In genomic region chr2:38775097-38775920, GRCh38 we compare ENCODE assay signal across 2 cellular contexts.
A peak's percentile ranks its signal among the peaks of the same experiment; 100 is the strongest.
TF ChIP-seq lines count a peak whose summit lies in the region.

No MANE protein-coding gene starts in this region.

TF ChIP-seq in HEK293, 187 proteins besides CTCF, POLR2A, EP300 and RAD21:
- TF ChIP-seq ZNF23 (tag by site-specific recombination; IDR thresholded peaks at IDR 0.05; ENCODE audit: borderline replicate concordance), result no peak
- TF ChIP-seq ZNF580 (tag by site-specific recombination; IDR thresholded peaks at IDR 0.05), result no peak
- TF ChIP-seq REST (tag by site-specific recombination; IDR thresholded peaks at IDR 0.05), result no peak
- TF ChIP-seq ZBTB8A (tag by site-specific recombination; IDR thresholded peaks at IDR 0.05), result 0 out of 2 replicates have a peak, but pooled peaks have one; percentile 18
- 0 out of 2 replicates have a peak, but pooled peaks have one; percentile 29 for TF ChIP-seq ZBTB17 (tag by site-specific recombination; IDR thresholded peaks at IDR 0.05)
- no peak for TF ChIP-seq ZBTB1 (tag by site-specific recombination; IDR thresholded peaks at IDR 0.05)
- TF ChIP-seq ZNF785 (tag by site-specific recombination; IDR thresholded peaks at IDR 0.05), result no peak
- TF ChIP-seq ZNF548 (tag by site-specific recombination; IDR thresholded peaks at IDR 0.05), result no peak
- TF ChIP-seq ZNF132 (tag by site-specific recombination; IDR thresholded peaks at IDR 0.05; ENCODE audit: borderline replicate concordance), result no peak
- no peak for TF ChIP-seq ZNF433 (tag by site-specific recombination; IDR thresholded peaks at IDR 0.05; ENCODE audit: low read depth)
- TF ChIP-seq ZNF777 (tag by site-specific recombination; IDR thresholded peaks at IDR 0.05; ENCODE audit: borderline replicate concordance), result no peak
- no peak for TF ChIP-seq ZNF658 (tag by site-specific recombination; IDR thresholded peaks at IDR 0.05)
- no peak for TF ChIP-seq SCRT1 (tag by site-specific recombination; IDR thresholded peaks at IDR 0.05; ENCODE audit: borderline replicate concordance)

TF ChIP-seq in K562, 482 proteins besides CTCF, POLR2A, EP300 and RAD21:
- TF ChIP-seq NFATC3 (IDR thresholded peaks at IDR 0.05) (peak; percentile 96), NFIX (CRISPR knock-in tag; IDR thresholded peaks at IDR 0.05; ENCODE audit: low read depth) (no peak), FOSL1 (tag; conservative IDR thresholded peaks at IDR 0.05) (peak; percentile 64), L3MBTL2 (IDR thresholded peaks at IDR 0.05) (0 out of 2 replicates have a peak, but pooled peaks have one; percentile 15), ZBTB49 (CRISPR knock-in tag; IDR thresholded peaks at IDR 0.05; ENCODE audit: borderline replicate concordance) (no peak), KDM5B (IDR thresholded peaks at IDR 0.05; ENCODE audit: insufficient replicate concordance, low read depth, low read length) (no peak), DPF2 (IDR thresholded peaks at IDR 0.05) (peak; percentile 41; the same call in 1 of the 2 replicates), SMARCE1 (IDR thresholded peaks at IDR 0.05) (0 out of 2 replicates have a peak, but pooled peaks have one; percentile 21), NFIC (IDR thresholded peaks at IDR 0.05) (no peak), DACH1 (IDR thresholded peaks at IDR 0.05; ENCODE audit: partially characterized antibody) (no peak), MXD1 (CRISPR knock-in tag; IDR thresholded peaks at IDR 0.05; ENCODE audit: borderline replicate concordance, poor library complexity, severe bottlenecking) (no peak), PPARD (CRISPR knock-in tag; IDR thresholded peaks at IDR 0.05) (no peak), SNIP1 (IDR thresholded peaks at IDR 0.05; ENCODE audit: low read depth) (peak; percentile 76), TRIM28 (IDR thresholded peaks at IDR 0.05) (no peak), ATF3 (IDR thresholded peaks at IDR 0.05) (peak; percentile 81), ATF3 (CRISPR knock-in tag; conservative IDR thresholded peaks at IDR 0.05) (no peak), ZNF165 (CRISPR knock-in tag; IDR thresholded peaks at IDR 0.05; ENCODE audit: borderline replicate concordance) (no peak), SMARCA4 (IDR thresholded peaks at IDR 0.05) (peak; percentile 35; the same call in 1 of the 2 replicates), TBL1XR1 (IDR thresholded peaks at IDR 0.05; ENCODE audit: low read length in 2 of 2) (no peak), JUND (IDR thresholded peaks at IDR 0.05; ENCODE audit: borderline replicate concordance, low read depth, low read length) (peak; percentile 84), JUND (tag; IDR thresholded peaks at IDR 0.05; ENCODE audit: borderline replicate concordance, low read depth, low read length) (peak; percentile 54; the same call in 1 of the 3 replicates), ZNF316 (IDR thresholded peaks at IDR 0.05) (no peak)
